In genomic region chr19:52370341-52370710, GRCh38 we compare ENCODE assay signal across 9 cellular contexts. TPM values are rescaled to one million over a fixed set of nuclear protein-coding genes. Genes with fewer than 3 reads are reported as not detected.
A peak's percentile ranks its signal among the peaks of the same experiment; 100 is the strongest.
DNase-seq lines count a peak whose midpoint lies in the region; ATAC-seq and FAIRE-seq lines count a peak whose summit lies in the region.
"Had no signal": no experiment of that assay in that cellular context is flagged by ENCODE, and none has a peak within 500 bp of the region (broad histone marks: within the 10 kb centered on the region; RNA-seq: fewer than 3 reads in every experiment).

No MANE protein-coding gene starts in this region.

- ATAC-seq in stimulated activated memory B cell treated with anti-CD40 and anti-IgM and Interleukin-4, amounts not matched to agents 10 μg/mL and 1 μg/mL and 100 μg/mL, for 72 hours, result no peak

- H3K36me3 Mint-ChIP-seq in stimulated activated memory B cell treated with anti-CD40 and anti-IgM and Interleukin-4, amounts not matched to agents 10 μg/mL and 1 μg/mL and 100 μg/mL, for 72 hours, result peaks cover 63% of the 10 kb centered on the region

- H3K4me3 ChIP-seq in HUES6 (ENCODE audit: low read depth, low read length) (peak overlapping the region; percentile 70), adipocyte (ENCODE audit: low read length) (peak overlapping the region; percentile 92), iPS-18a (ENCODE audit: low read length) (peak overlapping the region; percentile 82)

- H3K4me3 Mint-ChIP-seq in stimulated activated memory B cell treated with anti-CD40 and anti-IgM and Interleukin-4, amounts not matched to agents 10 μg/mL and 1 μg/mL and 100 μg/mL, for 72 hours, result peak overlapping the region; percentile 97

- DNase-seq in adipocyte (ENCODE audit: low read depth) (no peak), NCI-H510A (lab: John Stamatoyannopoulos, UW) (no peak), OCI-M1 (lab: John Stamatoyannopoulos, UW) (no peak), frontal cortex (ENCODE audit: low spot score in 2 of 2) (no peak)
- no peak for DNase-seq in effector CD8-positive, alpha-beta T cell (lab: John Stamatoyannopoulos, UW)
- DNase-seq: NCI-H1694 had no signal

- H3K36me3 ChIP-seq in HUES6 (ENCODE audit: control insufficient read depth, insufficient read depth, low read length) (peaks cover 29% of the 10 kb centered on the region), adipocyte (ENCODE audit: control insufficient read depth, insufficient read depth, low read length, severe bottlenecking) (peaks cover 44% of the 10 kb centered on the region), iPS-18a (ENCODE audit: control insufficient read depth, low read depth, low read length) (peaks cover 17% of the 10 kb centered on the region)

- peaks cover 38% of the 10 kb centered on the region for H3K9me3 ChIP-seq in HUES6 (ENCODE audit: control insufficient read depth, insufficient read depth, low read depth, low read length)
- H3K9me3 ChIP-seq in adipocyte (ENCODE audit: control insufficient read depth, low read length), result peaks cover 45% of the 10 kb centered on the region
- peaks cover 22% of the 10 kb centered on the region for H3K9me3 ChIP-seq in iPS-18a (ENCODE audit: control insufficient read depth, low read depth, low read length)

- no peak for FAIRE-seq in frontal cortex (lab: Jason Lieb, UNC)

- peak overlapping the region; percentile 84 for H3K27ac ChIP-seq in HUES6 (ENCODE audit: low read depth, low read length)
- no peak overlapping the region for H3K27ac ChIP-seq in iPS-18a (ENCODE audit: low read length)

- H3K4me1 ChIP-seq in HUES6 (ENCODE audit: control insufficient read depth, insufficient read depth, low read length), result no peaks in the 10 kb centered on the region
- peaks cover 9% of the 10 kb centered on the region for H3K4me1 ChIP-seq in adipocyte (ENCODE audit: control insufficient read depth, insufficient read depth, low read length)
- no peaks in the 10 kb centered on the region for H3K4me1 ChIP-seq in iPS-18a (ENCODE audit: control insufficient read depth, low read depth, low read length)

- no peaks in the 10 kb centered on the region for H3K27me3 Mint-ChIP-seq in stimulated activated memory B cell treated with anti-CD40 and anti-IgM and Interleukin-4, amounts not matched to agents 10 μg/mL and 1 μg/mL and 100 μg/mL, for 72 hours

- H3K9me3 Mint-ChIP-seq in stimulated activated memory B cell treated with anti-CD40 and anti-IgM and Interleukin-4, amounts not matched to agents 10 μg/mL and 1 μg/mL and 100 μg/mL, for 72 hours, result peaks cover 21% of the 10 kb centered on the region

- H3K27me3 ChIP-seq in HUES6 (ENCODE audit: control insufficient read depth, insufficient read depth, low read length) (no peaks in the 10 kb centered on the region), adipocyte (replicated peaks; ENCODE audit: control insufficient read depth, insufficient read depth, low read length) (no peaks in the 10 kb centered on the region), iPS-18a (ENCODE audit: control insufficient read depth, insufficient read depth, low read length) (no peaks in the 10 kb centered on the region)

- peak overlapping the region; percentile 69 for H3K9ac ChIP-seq in HUES6 (ENCODE audit: low read length)
- H3K9ac ChIP-seq in adipocyte (ENCODE audit: low read length), result peak overlapping the region; percentile 94
- H3K9ac ChIP-seq in iPS-18a (ENCODE audit: low read length), result peak overlapping the region; percentile 82

- peak overlapping the region; percentile 99 for H3K27ac Mint-ChIP-seq in stimulated activated memory B cell treated with anti-CD40 and anti-IgM and Interleukin-4, amounts not matched to agents 10 μg/mL and 1 μg/mL and 100 μg/mL, for 72 hours

- H3K4me1 Mint-ChIP-seq in stimulated activated memory B cell treated with anti-CD40 and anti-IgM and Interleukin-4, amounts not matched to agents 10 μg/mL and 1 μg/mL and 100 μg/mL, for 72 hours, result peaks cover 13% of the 10 kb centered on the region

RNA-seq across cellular contexts. Expression of gene ZNF880, which starts 0.6 kb away (rescaled TPM):
- total RNA-seq in frontal cortex, result 158 TPM

RNA-seq across cellular contexts. Expression of gene ZNF528, which starts 27.3 kb away (rescaled TPM):
- total RNA-seq in frontal cortex, result 48.1 TPM

RNA-seq across cellular contexts. Expression of gene ZNF610, which starts 34.3 kb away (rescaled TPM):
- 20.0 TPM for total RNA-seq in frontal cortex

RNA-seq across cellular contexts. Expression of gene ZNF534, which starts 58.6 kb away (rescaled TPM):
- total RNA-seq in frontal cortex, result 3.3 TPM
